23 cellular contexts compared by ENCODE assay signal in the genomic region with DNA sequence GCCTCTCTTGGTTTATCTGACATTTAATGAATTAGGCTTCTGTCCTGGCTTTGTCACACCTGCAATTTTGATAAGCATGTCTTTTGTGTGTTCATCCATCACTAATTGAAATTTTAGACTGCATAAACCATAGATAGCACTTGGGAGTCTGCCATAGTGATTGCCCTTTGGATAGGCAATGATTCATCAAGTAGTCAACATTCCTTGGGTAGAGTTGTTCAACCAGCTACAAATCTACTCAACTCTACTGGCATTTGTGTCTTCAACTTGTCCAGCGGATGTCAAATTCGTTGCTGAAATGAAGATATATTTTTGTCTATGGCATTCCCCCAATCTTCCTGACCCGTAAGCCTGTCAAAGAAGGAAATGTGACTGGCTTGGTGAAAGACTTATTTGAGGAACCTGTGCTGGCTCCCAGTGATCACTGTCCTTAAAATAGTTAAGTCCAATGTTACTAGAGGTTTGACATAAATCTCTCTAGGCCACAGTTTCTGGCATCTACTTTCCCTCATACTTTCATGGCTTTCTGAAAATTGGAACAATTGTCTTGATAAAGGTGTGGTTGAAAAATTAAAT. TPM values are rescaled to one million over a fixed set of nuclear protein-coding genes. Genes with fewer than 3 reads are reported as not detected.
DNase-seq lines count a peak whose midpoint lies in the region; ATAC-seq and TF ChIP-seq lines count a peak whose summit lies in the region.
"Had no signal": no experiment of that assay in that cellular context is flagged by ENCODE, and none has a peak within 500 bp of the region (broad histone marks: within the 10 kb centered on the region; RNA-seq: fewer than 3 reads in every experiment).

No MANE protein-coding gene starts in this region.

- BruUV-seq in PC-9 (replicated peaks; lab: Mats Ljungman, UMichigan) = no TSS peak

- CTCF ChIA-PET in PC-9 (lab: Charles Lee) = no interaction called here

- no peak for TF ChIP-seq CTCF in PC-9 (conservative IDR thresholded peaks at IDR 0.05)

- no peak overlapping the region for H3K4me3 ChIP-seq in PC-9
- H3K4me3 ChIP-seq: K562, smooth muscle cell, tibial artery had no signal

- 0 out of 2 replicates have a peak overlapping the region, but pooled peaks have one; percentile 5 for H3K4me2 ChIP-seq in PC-9
- H3K4me2 ChIP-seq: smooth muscle cell had no signal

- ATAC-seq in Right ventricle myocardium inferior = no peak
- ATAC-seq: activated CD8-positive, alpha-beta T cell treated with anti-CD3 and anti-CD28 coated beads for 36 hours; activated T-helper 17 cell treated with anti-CD3 and anti-CD28 coated beads, Interleukin-2, amount 50 U/mL, for 72 hours; K562; Panc1 had no signal

- no peaks in the 10 kb centered on the region for H3K79me2 ChIP-seq in PC-9 (ENCODE audit: low read depth)

- peaks cover 13% of the 10 kb centered on the region; the same call in 1 of the 2 replicates for H3F3A ChIP-seq in PC-9 (ENCODE audit: insufficient read depth, low read depth)

- POLR2A ChIA-PET in PC-9 (lab: Charles Lee; ENCODE audit: unreplicated experiment) = no interaction called here

- no peaks in the 10 kb centered on the region for H3K36me3 ChIP-seq in PC-9 (ENCODE audit: low read depth)
- H3K36me3 ChIP-seq: tibial artery had no signal

- H3K27ac ChIP-seq in PC-9 = no peak overlapping the region
- no peak overlapping the region for H3K27ac ChIP-seq in epithelial cell of prostate
- H3K27ac ChIP-seq: tibial artery had no signal

- H2AFZ ChIP-seq in PC-9 = no peak overlapping the region

- peaks cover 16% of the 10 kb centered on the region for H3K4me1 ChIP-seq in PC-9 (replicated peaks; ENCODE audit: insufficient read depth)
- H3K4me1 ChIP-seq: tibial artery had no signal

- no peaks in the 10 kb centered on the region for H3K9me3 ChIP-seq in PC-9 (ENCODE audit: insufficient read depth, low read depth)
- H3K9me3 ChIP-seq: tibial artery had no signal

- H3K27me3 ChIP-seq in PC-9 (ENCODE audit: insufficient read depth, low read depth) = no peaks in the 10 kb centered on the region
- H3K27me3 ChIP-seq: tibial artery had no signal

- no peaks in the 10 kb centered on the region for H3K9me2 ChIP-seq in PC-9 (ENCODE audit: insufficient read depth)

- peak; percentile 13 for DNase-seq in NCI-H2171 treated with DMSO at 0.1 percent for 48 hours (lab: John Stamatoyannopoulos, UW)
- DNase-seq in NCI-H2171 (lab: John Stamatoyannopoulos, UW) = no peak
- DNase-seq in PC-9 = peak in 1 of 2 experiments; percentile 86
- DNase-seq in epithelial cell of prostate (ENCODE audit: low read depth, low spot score) = peak; percentile 29
- DNase-seq in myocyte (ENCODE audit: low read depth) = peak; percentile 32
- no peak for DNase-seq in putamen (ENCODE audit: low spot score)
- no peak for DNase-seq in NCI-H187 treated with DMSO at 0.1 percent for 48 hours (lab: John Stamatoyannopoulos, UW)
- DNase-seq in Right ventricle myocardium inferior (ENCODE audit: missing footprints) = no peak
- DNase-seq: 8988T; activated CD4-positive, alpha-beta T cell treated with anti-CD3 and anti-CD28 coated beads for 1 hour; activated CD8-positive, alpha-beta T cell treated with anti-CD3 and anti-CD28 coated beads for 36 hours; activated naive CD8-positive, alpha-beta T cell treated with anti-CD3 and anti-CD28 coated beads for 36 hours; AML-193; CD4-positive, alpha-beta memory T cell; dermis blood vessel endothelial cell; NCI-H1417; NCI-H510A treated with DMSO at 0.1 percent for 48 hours; stimulated activated CD4-positive, alpha-beta T cell treated with anti-CD3 and anti-CD28 coated beads, Interleukin-2, amount 100 ng/mL, for 24 hours; tibial artery had no signal

- intact Hi-C loops in PC-9 (cut with micrococcal nuclease; ENCODE audit: unreplicated experiment) (no loop called here), Right ventricle myocardium inferior (cut with DNase I) (no loop called here)

- no peaks in the 10 kb centered on the region for H4K20me1 ChIP-seq in PC-9 (ENCODE audit: insufficient read depth)

RNA-seq across cellular contexts. Expression of gene CREB5, which starts 33.7 kb away (rescaled TPM):
- total RNA-seq in PC-9 (2021) = 1.0 and 2.1 TPM in 2 replicates
- 3.7 and 4.0 TPM in 2 replicates for total RNA-seq in myocyte
- 1.7 TPM for polyA plus RNA-seq in myocyte (2012)
- total RNA-seq in Right ventricle myocardium inferior = 4.8 TPM
- total RNA-seq: CD4-positive, alpha-beta memory T cell had no signal
- polyA plus RNA-seq: CD4-positive, alpha-beta memory T cell had no signal

Comparison
In these comparisons a context has a peak if more than half of its experiments do, and no peak if none do; other contexts are left out.
1. DNase-seq: peak in NCI-H2171 treated with DMSO at 0.1 percent for 48 hours (single experiment), epithelial cell of prostate (single experiment) and myocyte (single experiment); none in NCI-H2171 (single experiment), putamen (single experiment), NCI-H187 treated with DMSO at 0.1 percent for 48 hours (single experiment) and Right ventricle myocardium inferior (single experiment).